In the genomic region with DNA sequence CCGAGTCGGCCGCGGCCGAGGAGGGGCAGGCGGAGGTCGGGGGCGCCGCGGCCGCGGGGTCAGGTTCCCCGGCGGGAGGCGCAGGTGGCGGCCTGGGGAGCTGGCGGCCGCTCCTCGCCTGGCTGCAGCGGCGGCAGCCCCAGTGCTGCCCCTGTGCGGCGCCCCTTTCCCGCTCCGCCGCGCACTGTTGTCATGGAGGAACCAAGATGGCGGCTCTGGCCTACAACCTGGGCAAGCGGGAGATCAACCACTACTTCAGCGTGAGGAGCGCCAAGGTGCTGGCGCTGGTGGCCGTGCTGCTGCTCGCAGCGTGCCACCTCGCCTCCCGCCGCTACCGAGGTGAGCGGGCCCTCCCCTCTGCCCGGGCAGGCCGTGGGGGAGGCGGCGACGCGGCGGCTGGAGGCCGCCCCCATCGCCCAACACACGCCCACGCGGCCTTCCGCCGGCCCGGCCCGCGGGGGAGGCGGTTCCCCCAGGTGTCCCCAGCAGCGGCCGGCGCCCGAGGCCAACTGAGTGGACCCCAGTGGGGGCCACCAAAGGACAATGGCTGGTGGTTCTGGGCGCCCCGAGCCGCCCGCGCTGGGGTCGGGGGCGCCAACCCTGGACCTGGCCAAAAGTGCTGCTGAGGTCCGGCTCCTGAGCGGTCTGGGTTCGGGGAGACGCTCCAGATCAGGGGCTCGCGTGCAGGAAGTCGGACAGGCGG, we compare ENCODE assay signal across 8 cellular contexts. TPM values are rescaled to one million over a fixed set of nuclear protein-coding genes. Genes with fewer than 3 reads are reported as not detected.
DNase-seq lines count a peak whose midpoint lies in the region; ATAC-seq and TF ChIP-seq lines count a peak whose summit lies in the region.

No MANE protein-coding gene starts in this region.

- POLR2A ChIA-PET in PC-9 (lab: Charles Lee; ENCODE audit: unreplicated experiment), result interaction anchor here (0.6 kb wide), 1 partner anchor 148 kb away, joined by 3 read pairs; no protein-coding TSS in a partner anchor

- H3K27me3 ChIP-seq in HUES64 (ENCODE audit: insufficient read depth, low read length) (no peaks in the 10 kb centered on the region), PC-9 (ENCODE audit: insufficient read depth, low read depth) (no peaks in the 10 kb centered on the region), fibroblast of lung (ENCODE audit: control insufficient read depth, insufficient read depth, low read length) (no peaks in the 10 kb centered on the region)

- WGBS in HUES64, result under 1% methylated on average over 77 of the region's 77 CpGs

- no peaks in the 10 kb centered on the region for H3K9me3 Mint-ChIP-seq in activated T-helper 1 cell treated with anti-CD3 and anti-CD28 coated beads, Interleukin-12 subunit alpha, Interleukin-12 subunit beta, Interleukin-2, Interleukin-4 antibody, amounts not matched to agents 30 ng/mL and 10 ng/mL and 1 ng/mL, durations not matched to agents 14 hours and 24 hours and 36 hours
- no peaks in the 10 kb centered on the region for H3K9me3 Mint-ChIP-seq in natural killer cell
- no peaks in the 10 kb centered on the region for H3K9me3 Mint-ChIP-seq in stimulated activated naive CD8-positive, alpha-beta T cell treated with anti-CD3 and anti-CD28 coated beads, Interleukin-15, Interleukin-2, amounts not matched to agents 100 ng/mL and 50 ng/mL, for 24 hours

- DNase-seq in DMS79 (lab: John Stamatoyannopoulos, UW) (peak; percentile 62), PC-9 (peak; percentile 58 to 75), fibroblast of lung (ENCODE audit: low read depth in 2 of 2) (peak; percentile 66), natural killer cell (peak; percentile 64)
- peak; percentile 60 for DNase-seq in activated T-helper 1 cell treated with anti-CD3 and anti-CD28 coated beads, Interleukin-12 subunit alpha, Interleukin-12 subunit beta, Interleukin-2, Interleukin-4 antibody, amounts not matched to agents 30 ng/mL and 10 ng/mL and 1 ng/mL, durations not matched to agents 14 hours and 24 hours and 36 hours (ENCODE audit: low spot score)

- peak overlapping the region; percentile 86 for H3K4me3 Mint-ChIP-seq in activated T-helper 1 cell treated with anti-CD3 and anti-CD28 coated beads, Interleukin-12 subunit alpha, Interleukin-12 subunit beta, Interleukin-2, Interleukin-4 antibody, amounts not matched to agents 30 ng/mL and 10 ng/mL and 1 ng/mL, durations not matched to agents 14 hours and 24 hours and 36 hours
- peak overlapping the region; percentile 88 for H3K4me3 Mint-ChIP-seq in natural killer cell
- H3K4me3 Mint-ChIP-seq in stimulated activated naive CD8-positive, alpha-beta T cell treated with anti-CD3 and anti-CD28 coated beads, Interleukin-15, Interleukin-2, amounts not matched to agents 100 ng/mL and 50 ng/mL, for 24 hours, result peak overlapping the region; percentile 85

- ATAC-seq in GM21526 (IDR thresholded peaks at IDR 0.05; ENCODE audit: low FRiP score, unreplicated experiment) (peak; percentile 79), natural killer cell (peak; percentile 76 to 89 (median 81))

- H3K27ac Mint-ChIP-seq in activated T-helper 1 cell treated with anti-CD3 and anti-CD28 coated beads, Interleukin-12 subunit alpha, Interleukin-12 subunit beta, Interleukin-2, Interleukin-4 antibody, amounts not matched to agents 30 ng/mL and 10 ng/mL and 1 ng/mL, durations not matched to agents 14 hours and 24 hours and 36 hours, result peak overlapping the region; percentile 88
- peak overlapping the region in 1 of 2 donors; percentile 85 for H3K27ac Mint-ChIP-seq in natural killer cell
- peak overlapping the region; percentile 82 for H3K27ac Mint-ChIP-seq in stimulated activated naive CD8-positive, alpha-beta T cell treated with anti-CD3 and anti-CD28 coated beads, Interleukin-15, Interleukin-2, amounts not matched to agents 100 ng/mL and 50 ng/mL, for 24 hours

- peaks cover 14% of the 10 kb centered on the region for H3K36me3 Mint-ChIP-seq in activated T-helper 1 cell treated with anti-CD3 and anti-CD28 coated beads, Interleukin-12 subunit alpha, Interleukin-12 subunit beta, Interleukin-2, Interleukin-4 antibody, amounts not matched to agents 30 ng/mL and 10 ng/mL and 1 ng/mL, durations not matched to agents 14 hours and 24 hours and 36 hours (ENCODE audit: low read depth)
- H3K36me3 Mint-ChIP-seq in natural killer cell, result no peaks in the 10 kb centered on the region
- peaks cover 16% of the 10 kb centered on the region for H3K36me3 Mint-ChIP-seq in stimulated activated naive CD8-positive, alpha-beta T cell treated with anti-CD3 and anti-CD28 coated beads, Interleukin-15, Interleukin-2, amounts not matched to agents 100 ng/mL and 50 ng/mL, for 24 hours (ENCODE audit: low read depth)

- no peaks in the 10 kb centered on the region for H3K27me3 Mint-ChIP-seq in activated T-helper 1 cell treated with anti-CD3 and anti-CD28 coated beads, Interleukin-12 subunit alpha, Interleukin-12 subunit beta, Interleukin-2, Interleukin-4 antibody, amounts not matched to agents 30 ng/mL and 10 ng/mL and 1 ng/mL, durations not matched to agents 14 hours and 24 hours and 36 hours (ENCODE audit: insufficient read depth)
- no peaks in the 10 kb centered on the region for H3K27me3 Mint-ChIP-seq in natural killer cell (ENCODE audit: low read depth in 2 of 2)
- H3K27me3 Mint-ChIP-seq in stimulated activated naive CD8-positive, alpha-beta T cell treated with anti-CD3 and anti-CD28 coated beads, Interleukin-15, Interleukin-2, amounts not matched to agents 100 ng/mL and 50 ng/mL, for 24 hours, result no peaks in the 10 kb centered on the region

- peaks cover 35% of the 10 kb centered on the region for H3K79me2 ChIP-seq in PC-9 (ENCODE audit: low read depth)
- H3K79me2 ChIP-seq in fibroblast of lung (ENCODE audit: control insufficient read depth, insufficient read depth, low read length), result no peaks in the 10 kb centered on the region

- H3K9ac ChIP-seq in HUES64 (ENCODE audit: low read depth, low read length) (peak overlapping the region; percentile 99), fibroblast of lung (ENCODE audit: insufficient read depth, low read length) (peak overlapping the region; percentile 86)

- peak overlapping the region; percentile 90 for H2AFZ ChIP-seq in PC-9
- peak overlapping the region; percentile 97 for H2AFZ ChIP-seq in fibroblast of lung (ENCODE audit: low read length)

- H3K9me3 ChIP-seq in HUES64 (ENCODE audit: insufficient read depth, low read depth, low read length) (no peaks in the 10 kb centered on the region), PC-9 (ENCODE audit: insufficient read depth, low read depth) (no peaks in the 10 kb centered on the region), fibroblast of lung (ENCODE audit: control insufficient read depth, insufficient read depth, low read depth, low read length) (no peaks in the 10 kb centered on the region)

- H3K27ac ChIP-seq in HUES64 (ENCODE audit: low read depth, low read length) (peak overlapping the region; percentile 88), PC-9 (peak overlapping the region; percentile 69), fibroblast of lung (ENCODE audit: insufficient read depth, low read length) (peak overlapping the region; percentile 79)

- H3K4me1 ChIP-seq in HUES64 (ENCODE audit: insufficient read depth, low read length) (peaks cover 36% of the 10 kb centered on the region), PC-9 (replicated peaks; ENCODE audit: insufficient read depth) (peaks cover 33% of the 10 kb centered on the region), fibroblast of lung (ENCODE audit: control insufficient read depth, extremely low read depth, insufficient read depth, low read length) (no peaks in the 10 kb centered on the region)

- peaks cover 30% of the 10 kb centered on the region for H3K4me1 Mint-ChIP-seq in activated T-helper 1 cell treated with anti-CD3 and anti-CD28 coated beads, Interleukin-12 subunit alpha, Interleukin-12 subunit beta, Interleukin-2, Interleukin-4 antibody, amounts not matched to agents 30 ng/mL and 10 ng/mL and 1 ng/mL, durations not matched to agents 14 hours and 24 hours and 36 hours (ENCODE audit: low read depth)
- H3K4me1 Mint-ChIP-seq in natural killer cell, result peaks cover 31 to 35% of the 10 kb centered on the region in 2 donors
- peaks cover 48% of the 10 kb centered on the region for H3K4me1 Mint-ChIP-seq in stimulated activated naive CD8-positive, alpha-beta T cell treated with anti-CD3 and anti-CD28 coated beads, Interleukin-15, Interleukin-2, amounts not matched to agents 100 ng/mL and 50 ng/mL, for 24 hours (ENCODE audit: low read depth)

- no peaks in the 10 kb centered on the region for H3K9me2 ChIP-seq in PC-9 (ENCODE audit: insufficient read depth)

- peaks cover 36% of the 10 kb centered on the region for H3F3A ChIP-seq in PC-9 (ENCODE audit: insufficient read depth, low read depth)

- no peak for TF ChIP-seq CTCF in PC-9 (conservative IDR thresholded peaks at IDR 0.05)
- peak in 1 of 2 donors; percentile 22 for TF ChIP-seq CTCF in fibroblast of lung (conservative IDR thresholded peaks at IDR 0.05 in 1 of 2, IDR thresholded peaks at IDR 0.05 in 1 of 2; ENCODE audit: low read depth in 1 of 2, low read length in 2 of 2)
- no peak for TF ChIP-seq CTCF in natural killer cell (IDR thresholded peaks at IDR 0.05)

- intact Hi-C loops in PC-9 (cut with micrococcal nuclease; ENCODE audit: unreplicated experiment) (loop anchor here (2.0 to 5.0 kb wide), 3 partner anchors 135 to 187 kb away; no protein-coding TSS in a partner anchor), natural killer cell (cut with micrococcal nuclease) (loop anchor here (5.0 kb wide), 1 partner anchor 147 kb away; a partner anchor contains a TSS)
- intact Hi-C loops in activated T-helper 1 cell treated with anti-CD3 and anti-CD28 coated beads, Interleukin-12 subunit alpha, Interleukin-12 subunit beta, Interleukin-2, Interleukin-4 antibody, amounts not matched to agents 30 ng/mL and 10 ng/mL and 1 ng/mL, durations not matched to agents 14 hours and 24 hours and 36 hours (cut with micrococcal nuclease), result loop anchor here (1.0 to 10.0 kb wide), 8 partner anchors 111 to 1278 kb away; a partner anchor contains a TSS

- H4K20me1 ChIP-seq in PC-9 (ENCODE audit: insufficient read depth), result no peaks in the 10 kb centered on the region
- H4K20me1 ChIP-seq in fibroblast of lung (ENCODE audit: control insufficient read depth, extremely low read depth, insufficient read depth, low read length), result no peaks in the 10 kb centered on the region

- peak overlapping the region; percentile 83 for H3K4me2 ChIP-seq in PC-9
- peak overlapping the region; percentile 81 for H3K4me2 ChIP-seq in fibroblast of lung (ENCODE audit: extremely low read depth, insufficient read depth, low read length)

- H3K4me3 ChIP-seq in HUES64 (ENCODE audit: low read length), result peak overlapping the region; percentile 81
- peak overlapping the region; percentile 81 for H3K4me3 ChIP-seq in PC-9
- H3K4me3 ChIP-seq in fibroblast of lung (replicated peaks in 1 of 4; ENCODE audit: control extremely low read depth in 1 of 4, insufficient read depth in 1 of 4, low read depth in 3 of 4, low read length in 4 of 4), result peak overlapping the region; percentile 75 to 89 (median 83)

- no peaks in the 10 kb centered on the region for H3K36me3 ChIP-seq in HUES64 (ENCODE audit: insufficient read depth, low read length)
- H3K36me3 ChIP-seq in PC-9 (ENCODE audit: low read depth), result no peaks in the 10 kb centered on the region
- no peaks in the 10 kb centered on the region for H3K36me3 ChIP-seq in fibroblast of lung (ENCODE audit: control insufficient read depth, insufficient read depth, low read length)

- BruUV-seq in PC-9 (replicated peaks; lab: Mats Ljungman, UMichigan), result no TSS peak

- CTCF ChIA-PET in PC-9 (lab: Charles Lee), result interaction anchor here (0.5 to 0.7 kb wide), 2 partner anchors 108 to 175 kb away, joined by 3 read pairs; no protein-coding TSS in a partner anchor

RNA-seq across cellular contexts. Expression of a gene that starts 0.4 kb away (rescaled TPM):
- polyA plus RNA-seq in HUES64 (2013, experiment 1 of 2), result 21.2 TPM
- 25.4 TPM for polyA plus RNA-seq in HUES64 (2013, experiment 2 of 2)
- total RNA-seq in PC-9 (2021), result 14.0 and 15.0 TPM in 2 replicates
- 14.9 and 15.2 TPM in 2 replicates for total RNA-seq in activated T-helper 1 cell treated with anti-CD3 and anti-CD28 coated beads, Interleukin-12 subunit alpha, Interleukin-12 subunit beta, Interleukin-2, Interleukin-4 antibody, amounts not matched to agents 30 ng/mL and 10 ng/mL and 1 ng/mL, durations not matched to agents 14 hours and 24 hours and 36 hours
- 13.6 and 14.2 TPM in 2 replicates for total RNA-seq in fibroblast of lung
- 7.0 and 10.6 TPM in 2 replicates for polyA plus RNA-seq in fibroblast of lung
- polyA plus RNA-seq in fibroblast of lung (2012), result 3.6 and 5.8 TPM in 2 replicates
- polyA minus RNA-seq in fibroblast of lung (ENCODE audit: low replicate concordance), result 0.26 and 7.8 TPM in 2 replicates
- 10 to 100 TPM; 23.7 to 32.1 (median 26.0) TPM for total RNA-seq in natural killer cell

Comparison
In these comparisons a context has a peak if more than half of its experiments do, and no peak if none do; other contexts are left out.
1. Peak in every context shown above with its lines: DNase-seq, ATAC-seq, H3K4me3 ChIP-seq and H3K27ac ChIP-seq.